Comparison of ENCODE assay signal across 25 cellular contexts in the genomic region with DNA sequence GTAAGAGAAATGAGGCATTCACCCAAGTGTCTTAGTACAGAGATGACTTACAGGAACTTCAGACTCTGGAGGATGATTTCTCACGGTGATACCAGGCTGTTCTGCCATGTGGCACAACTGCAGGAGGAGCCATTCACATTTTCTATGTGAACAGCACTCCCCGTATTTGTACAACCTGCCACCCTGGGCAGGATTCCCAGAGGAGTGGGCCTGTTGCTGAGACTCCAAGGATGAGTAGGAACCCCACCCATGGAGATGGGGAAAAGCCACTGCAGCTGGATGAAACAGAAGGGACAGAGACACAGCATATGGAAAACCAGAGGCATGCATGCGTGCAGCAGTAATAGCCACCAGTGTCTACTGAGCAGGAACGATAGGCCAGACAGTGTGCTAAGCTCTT. TPM values are rescaled to one million over a fixed set of nuclear protein-coding genes. Genes with fewer than 3 reads are reported as not detected.
DNase-seq lines count a peak whose midpoint lies in the region; ATAC-seq, FAIRE-seq and TF ChIP-seq lines count a peak whose summit lies in the region.
"Had no signal": no experiment of that assay in that cellular context is flagged by ENCODE, and none has a peak within 500 bp of the region (broad histone marks: within the 10 kb centered on the region; RNA-seq: fewer than 3 reads in every experiment).

No MANE protein-coding gene starts in this region.

- no peak for ATAC-seq in HG02678 (IDR thresholded peaks at IDR 0.05; ENCODE audit: unreplicated experiment)
- ATAC-seq: A549, GM12878 had no signal

- FAIRE-seq in HTR-8/SVneo (lab: Jason Lieb, UNC) = peak; percentile 16
- FAIRE-seq in bronchial epithelial cell (lab: Jason Lieb, UNC) = peak; percentile 87
- FAIRE-seq: A549, D721Med, GM12878, GM19239, H54 had no signal

- TF ChIP-seq CTCF in bronchial epithelial cell (IDR thresholded peaks at IDR 0.05; ENCODE audit: insufficient read depth, low read length, severe bottlenecking) = no peak

- H3K27me3 ChIP-seq in bronchial epithelial cell (ENCODE audit: control insufficient read depth, insufficient read depth, low read length) = no peaks in the 10 kb centered on the region
- H3K27me3 ChIP-seq: BE2C; BLaER1 treated with 17β-estradiol and CSF1 and Interleukin-3, amounts not matched to agents 10 nM and 100 nM had no signal

- no peak for DNase-seq in HTR-8/SVneo (ENCODE audit: insufficient read length, low spot score)
- peak; percentile 56 for DNase-seq in NCI-H82 (lab: John Stamatoyannopoulos, UW)
- no peak for DNase-seq in bronchial epithelial cell (ENCODE audit: low read depth)
- DNase-seq in stimulated activated CD4-positive, alpha-beta T cell treated with anti-CD3 and anti-CD28 coated beads, Interleukin-15, amount 100 ng/mL, for 24 hours = no peak
- DNase-seq in activated CD8-positive, alpha-beta memory T cell treated with anti-CD3 and anti-CD28 coated beads for 24 hours = no peak
- DNase-seq: 8988T; ACHN; AML-193; BE2C; CD4-positive, alpha-beta T cell; CD8-positive, alpha-beta memory T cell; DMS 273 treated with DMSO at 0.1 percent for 48 hours; DMS79; EL; GDM1; GOT3; HFFc6 had no signal

- no peak overlapping the region for H3K4me3 ChIP-seq in bronchial epithelial cell (ENCODE audit: low read depth, low read length)
- H3K4me3 ChIP-seq: A549; BLaER1 treated with 17β-estradiol and CSF1 and Interleukin-3, amounts not matched to agents 10 nM and 100 nM; GM12878; HAP-1 had no signal

- no peaks in the 10 kb centered on the region for H3K36me3 ChIP-seq in bronchial epithelial cell (ENCODE audit: control insufficient read depth, insufficient read depth, low read length)
- H3K36me3 ChIP-seq: BE2C; BLaER1 treated with 17β-estradiol and CSF1 and Interleukin-3, amounts not matched to agents 10 nM and 100 nM; HAP-1 had no signal

RNA-seq across cellular contexts. Expression of a gene that starts 47.9 kb away (rescaled TPM):
- not detected in 2 replicates for total RNA-seq in bronchial epithelial cell
- total RNA-seq: CD4-positive, alpha-beta T cell; CD8-positive, alpha-beta memory T cell; GM12878; HFFc6 had no signal
